Comparison of ENCODE assay signal across 23 cellular contexts in the genomic region with DNA sequence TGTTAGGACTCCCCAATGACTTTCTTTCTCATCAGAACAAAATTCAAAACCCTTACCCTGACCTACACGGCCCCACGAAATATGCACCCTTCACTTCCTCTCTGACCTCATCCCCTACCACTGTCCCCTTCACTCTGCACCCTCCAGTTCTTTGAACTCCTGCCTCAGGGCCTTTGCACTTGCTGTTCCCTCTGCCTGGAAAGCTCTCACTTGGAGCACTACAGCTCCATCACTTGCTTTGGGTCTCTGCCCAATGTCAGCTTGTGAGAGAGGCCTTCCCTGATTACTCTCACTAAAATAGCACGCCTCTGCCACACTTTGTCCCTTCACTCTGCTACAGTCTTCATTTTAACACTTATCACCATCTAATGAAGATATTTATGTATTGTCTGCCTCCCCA.
"Had no signal": no experiment of that assay in that cellular context is flagged by ENCODE, and none has a peak within 500 bp of the region (broad histone marks: within the 10 kb centered on the region; RNA-seq: fewer than 3 reads in every experiment).

No MANE protein-coding gene starts in this region.

- H3K36me3 Mint-ChIP-seq: activated naive CD8-positive, alpha-beta T cell treated with anti-CD3 and anti-CD28 coated beads for 36 hours; naive thymus-derived CD8-positive, alpha-beta T cell; stimulated activated naive B cell treated with anti-CD40 and anti-IgM and Interleukin-4, amounts not matched to agents 10 μg/mL and 1 μg/mL and 100 μg/mL, for 72 hours had no signal

- H3K9me3 ChIP-seq: adrenal gland, body of pancreas, colonic mucosa, esophagus squamous epithelium, lower lobe of right lung, sigmoid colon, stomach, thyroid gland, upper lobe of right lung had no signal

- H3K27ac ChIP-seq: adrenal gland, body of pancreas, colonic mucosa, epithelial cell of prostate, esophagus squamous epithelium, lower lobe of right lung, sigmoid colon, stomach, thyroid gland, upper lobe of right lung, VCaP had no signal

- H3K27me3 Mint-ChIP-seq: activated naive CD8-positive, alpha-beta T cell treated with anti-CD3 and anti-CD28 coated beads for 36 hours; stimulated activated naive B cell treated with anti-CD40 and anti-IgM and Interleukin-4, amounts not matched to agents 10 μg/mL and 1 μg/mL and 100 μg/mL, for 72 hours had no signal

- DNase-seq: activated CD8-positive, alpha-beta memory T cell treated with anti-CD3 and anti-CD28 coated beads for 24 hours; activated effector memory CD4-positive, alpha-beta T cell treated with Interleukin-2 at 50 U/mL for 16 hours; activated naive CD8-positive, alpha-beta T cell treated with anti-CD3 and anti-CD28 coated beads for 36 hours; adrenal gland; body of pancreas; cerebellar nuclear complex; colonic mucosa; effector CD8-positive, alpha-beta T cell; esophagus squamous epithelium; lower lobe of right lung; mesenchymal stem cell; sigmoid colon; small intestine; stimulated activated naive B cell treated with anti-CD40 and anti-IgM and Interleukin-4, amounts not matched to agents 10 μg/mL and 1 μg/mL and 100 μg/mL, for 72 hours; stomach; thyroid gland; upper lobe of right lung had no signal

- H3K4me3 ChIP-seq: body of pancreas, colonic mucosa had no signal

- FAIRE-seq: endometrium, small intestine, TTC549 had no signal

- H3K4me3 Mint-ChIP-seq: neural crest cell; stimulated activated naive B cell treated with anti-CD40 and anti-IgM and Interleukin-4, amounts not matched to agents 10 μg/mL and 1 μg/mL and 100 μg/mL, for 72 hours had no signal

- H3K27me3 ChIP-seq: adrenal gland, body of pancreas, colonic mucosa, thyroid gland had no signal

- ATAC-seq: body of pancreas had no signal

- H3K27ac Mint-ChIP-seq: activated naive CD8-positive, alpha-beta T cell treated with anti-CD3 and anti-CD28 coated beads for 36 hours had no signal

- H3K36me3 ChIP-seq: adrenal gland, colonic mucosa, esophagus squamous epithelium, lower lobe of right lung, sigmoid colon, stomach, thyroid gland, upper lobe of right lung had no signal

- H3K9me3 Mint-ChIP-seq: naive thymus-derived CD8-positive, alpha-beta T cell; neural crest cell; stimulated activated naive B cell treated with anti-CD40 and anti-IgM and Interleukin-4, amounts not matched to agents 10 μg/mL and 1 μg/mL and 100 μg/mL, for 72 hours had no signal
